8 cellular contexts compared by ENCODE assay signal in the genomic region with DNA sequence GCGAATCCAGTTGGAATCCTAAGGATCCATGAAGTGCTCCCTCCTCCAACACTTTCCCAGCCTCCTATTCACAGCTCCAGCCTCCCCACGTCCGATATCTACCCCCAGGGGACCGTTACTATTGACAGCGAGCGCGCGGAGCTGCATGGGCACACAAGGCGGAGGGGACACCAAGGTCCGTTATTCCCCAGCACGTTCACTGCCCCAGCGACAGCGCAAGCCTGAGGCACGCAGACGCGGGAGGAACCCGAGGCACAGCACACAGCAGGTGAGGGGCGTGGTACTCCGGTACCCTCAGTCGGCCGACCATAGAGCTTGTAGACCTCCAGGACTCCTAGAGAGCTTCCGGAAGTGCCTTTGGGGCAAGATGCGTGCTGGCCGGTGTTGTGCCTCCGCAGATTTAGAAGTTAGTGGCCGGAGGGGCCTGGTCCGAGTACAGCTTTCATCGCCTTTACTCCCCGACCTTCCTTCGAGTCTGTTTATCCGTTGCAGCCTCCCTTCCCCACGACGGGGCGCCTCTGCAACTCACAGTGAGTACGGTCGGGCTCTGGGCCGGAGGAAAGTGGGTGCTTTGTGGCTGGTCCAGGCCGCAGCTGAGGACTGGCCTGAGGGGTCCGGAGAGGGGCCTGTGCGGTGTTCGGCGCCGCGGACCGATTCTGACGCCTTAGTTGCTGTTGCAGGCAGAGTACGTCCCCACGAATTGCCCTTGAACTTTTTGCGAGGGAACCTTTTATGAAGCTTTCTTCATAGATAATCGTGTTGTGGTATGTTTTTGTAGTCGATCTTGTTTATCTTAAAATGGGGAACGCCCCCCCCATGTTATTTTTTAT. TPM values are rescaled to one million over a fixed set of nuclear protein-coding genes. Genes with fewer than 3 reads are reported as not detected.
A peak's percentile ranks its signal among the peaks of the same experiment; 100 is the strongest.
DNase-seq lines count a peak whose midpoint lies in the region; TF ChIP-seq lines count a peak whose summit lies in the region.

A gene (plus strand): TSS at position 384 of the 830 bp plus-strand sequence. CDS start 6,525 bp downstream, outside the sequence.

- H3F3A ChIP-seq in neural progenitor cell (ENCODE audit: low read depth), result peaks cover 21% of the 10 kb centered on the region

- H3K9me3 ChIP-seq in SJSA1 (replicated peaks) (no peaks in the 10 kb centered on the region), neural progenitor cell (ENCODE audit: low read depth) (no peaks in the 10 kb centered on the region)

- peaks cover 21% of the 10 kb centered on the region for H3K36me3 Mint-ChIP-seq in neural progenitor cell

- peak within 1 kb of the TSS; percentile 91 for H3K4me3 ChIP-seq in HFF-Myc (replicated peaks; ENCODE audit: low read depth, low read length)
- peak within 1 kb of the TSS; percentile 71 for H3K4me3 ChIP-seq in SJSA1
- peak within 1 kb of the TSS; percentile 92 for H3K4me3 ChIP-seq in neural progenitor cell

- H3K27me3 Mint-ChIP-seq in neural progenitor cell (ENCODE audit: insufficient read depth, low read depth), result peaks cover 7% of the 10 kb centered on the region

- H3K27ac ChIP-seq in SJSA1 (peak within 1 kb of the TSS; percentile 50), neural progenitor cell (peak within 1 kb of the TSS; percentile 88), substantia nigra (ENCODE audit: low read depth, low read length, poor library complexity, severe bottlenecking) (peak within 1 kb of the TSS; percentile 68)

- peaks cover 50% of the 10 kb centered on the region for H3K79me2 ChIP-seq in neural progenitor cell (ENCODE audit: low read depth)

- peak within 1 kb of the TSS; percentile 94 for H2AFZ ChIP-seq in neural progenitor cell (replicated peaks)

- no peaks in the 10 kb centered on the region for H3K9me3 Mint-ChIP-seq in neural progenitor cell

- TF ChIP-seq CTCF in HFF-Myc (IDR thresholded peaks at IDR 0.05; ENCODE audit: low read depth, low read length, missing control alignments) (no peak), neural progenitor cell (IDR thresholded peaks at IDR 0.05) (no peak)

- peaks cover 26% of the 10 kb centered on the region for H4K20me1 ChIP-seq in neural progenitor cell (ENCODE audit: low read depth)

- peaks cover 18% of the 10 kb centered on the region for H3K4me1 Mint-ChIP-seq in neural progenitor cell

- peaks cover 33% of the 10 kb centered on the region for H3K36me3 ChIP-seq in SJSA1
- H3K36me3 ChIP-seq in neural progenitor cell, result peaks cover 15% of the 10 kb centered on the region

- H3K27ac Mint-ChIP-seq in neural progenitor cell, result peak within 1 kb of the TSS; percentile 86

- H3K4me3 Mint-ChIP-seq in neural progenitor cell, result peak within 1 kb of the TSS; percentile 97

- DNase-seq in GM03348 (ENCODE audit: low spot score), result peak; percentile 87
- DNase-seq in HFF-Myc (ENCODE audit: extremely low read depth, low read depth), result peak; percentile 79
- peak; percentile 93 for DNase-seq in NAMALWA (ENCODE audit: low spot score)
- peak; percentile 86 to 89 for DNase-seq in SJSA1 (ENCODE audit: low read depth in 1 of 2, low spot score in 2 of 2)
- peak; percentile 39 to 64 (median 44) for DNase-seq in activated naive CD4-positive, alpha-beta T cell (lab: John Stamatoyannopoulos, UW)
- DNase-seq in foreskin melanocyte, result peak; percentile 87
- DNase-seq in neural progenitor cell (ENCODE audit: low spot score), result peak; percentile 98
- peak; percentile 16 to 88 (median 69) for DNase-seq in substantia nigra (lab: John Stamatoyannopoulos, UW)

- H3K4me2 ChIP-seq in neural progenitor cell, result peak within 1 kb of the TSS; percentile 94

- H3K27me3 ChIP-seq in SJSA1 (replicated peaks) (no peaks in the 10 kb centered on the region), neural progenitor cell (peaks cover 32% of the 10 kb centered on the region)

- H3K4me1 ChIP-seq in SJSA1 (replicated peaks), result peaks cover 8% of the 10 kb centered on the region
- H3K4me1 ChIP-seq in neural progenitor cell, result peaks cover 21% of the 10 kb centered on the region

- H3K9ac ChIP-seq in neural progenitor cell, result peak within 1 kb of the TSS; percentile 96

RNA-seq across cellular contexts. Expression of the gene that starts here (rescaled TPM):
- 8.2 and 12.4 TPM in 2 replicates for total RNA-seq in SJSA1 (2014; rRNA removed; shearing (Covaris generic))
- total RNA-seq in neural progenitor cell (ENCODE audit: low replicate concordance), result 42.7 and 43.1 TPM in 2 replicates

Comparison
In these comparisons a context has a peak if more than half of its experiments do, and no peak if none do; other contexts are left out.
1. Peak in every context shown above with its lines: DNase-seq, H3K4me3 ChIP-seq and H3K27ac ChIP-seq.
2. DNase-seq: peak in every context shown above with its lines; median percentile 98 in neural progenitor cell; 93 in NAMALWA; 88 in SJSA1; 87 in GM03348; 87 in foreskin melanocyte; 79 in HFF-Myc; 69 in substantia nigra; 44 in activated naive CD4-positive, alpha-beta T cell.